23 cellular contexts compared by ENCODE assay signal in genomic region chr2:237485304-237485703, GRCh38. TPM values are rescaled to one million over a fixed set of nuclear protein-coding genes. Genes with fewer than 3 reads are reported as not detected.
DNase-seq lines count a peak whose midpoint lies in the region; ATAC-seq and TF ChIP-seq lines count a peak whose summit lies in the region.
"Had no signal": no experiment of that assay in that cellular context is flagged by ENCODE, and none has a peak within 500 bp of the region (broad histone marks: within the 10 kb centered on the region; RNA-seq: fewer than 3 reads in every experiment).

No MANE protein-coding gene starts in this region.

- intact Hi-C loops in Panc1 (cut with micrococcal nuclease; ENCODE audit: unreplicated experiment): no loop called here
- intact Hi-C loops in stomach (cut with DNase I; ENCODE audit: low total_unique reads): no loop called here
- intact Hi-C loops in posterior cingulate gyrus (cut with DNase I): no loop called here

- H3K4me3 ChIP-seq in Panc1 (ENCODE audit: low read depth in 2 of 2, low read length in 2 of 2) (peak overlapping the region in 1 of 2 experiments; percentile 9; a peak in 1 of 4 replicates), fibroblast of villous mesenchyme (ENCODE audit: low read depth, low read length) (no peak overlapping the region), stomach (no peak overlapping the region)
- H3K4me3 ChIP-seq: GM12878, mucosa of descending colon had no signal

- TF ChIP-seq CTCF in Panc1 (IDR thresholded peaks at IDR 0.05): no peak
- TF ChIP-seq CTCF in fibroblast of villous mesenchyme (IDR thresholded peaks at IDR 0.05; ENCODE audit: insufficient read depth, low read depth, low read length): no peak
- TF ChIP-seq CTCF in stomach (IDR thresholded peaks at IDR 0.05): no peak

- BruUV-seq in Panc1 (replicated peaks; lab: Mats Ljungman, UMichigan): no TSS peak

- POLR2A ChIA-PET in Panc1 (lab: Charles Lee): no interaction called here

- H3K27ac ChIP-seq in Panc1 (ENCODE audit: low read length) (peak overlapping the region; percentile 23; the same call in 1 of the 2 replicates), stomach (peak overlapping the region in 3 of 5 donors; percentile 36 to 95 (median 94))
- H3K27ac ChIP-seq: epithelial cell of prostate, foreskin keratinocyte, psoas muscle had no signal

- H3K27me3 ChIP-seq in Panc1 (ENCODE audit: control insufficient read depth, insufficient read depth, low read length) (no peaks in the 10 kb centered on the region), stomach (peaks cover 0 to 56% (median 18%) of the 10 kb centered on the region in 3 donors)

- TF ChIP-seq EP300 in stomach (IDR thresholded peaks at IDR 0.05): no peak

- CTCF ChIA-PET in Panc1 (lab: Charles Lee): no interaction called here

- in situ Hi-C loops in Panc1 (cut with HindIII; ENCODE audit: low pct_unique_long_range_greater_than_20kb, low sequenced_read_pairs): no loop called here

- H3K4me1 ChIP-seq in Panc1 (ENCODE audit: control insufficient read depth, insufficient read depth, low read length) (peaks cover 25% of the 10 kb centered on the region), stomach (peaks cover 21 to 60% (median 55%) of the 10 kb centered on the region in 4 donors)

- 81 to 86% (median 84%) methylated on average over 1 of the region's 1 CpG for WGBS in stomach, 5 donors

- peak; percentile 17 for DNase-seq in HT-29 (ENCODE audit: low spot score)
- DNase-seq in Panc1 (ENCODE audit: low read depth, low spot score): no peak
- DNase-seq in fibroblast of villous mesenchyme (ENCODE audit: low read depth): peak; percentile 26
- DNase-seq in stomach: no peak
- no peak for DNase-seq in activated CD4-positive, CD25-positive, alpha-beta regulatory T cell (lab: John Stamatoyannopoulos, UW)
- DNase-seq in posterior cingulate gyrus: no peak
- no peak for DNase-seq in inferior parietal cortex (ENCODE audit: extremely low spot score)
- DNase-seq: activated naive CD4-positive, alpha-beta T cell treated with Interleukin-2 at 50 U/mL for 16 hours; activated T-cell treated with anti-CD3 and anti-CD28 coated beads, Interleukin-2, amount 50 U/mL, for 4 hours; AML-193; amniotic stem cell; DMS79 treated with DMSO at 0.1 percent for 48 hours; foreskin keratinocyte; mucosa of descending colon; NCI-H1417 treated with DMSO at 0.1 percent for 48 hours; NCI-H524 treated with DMSO at 0.1 percent for 48 hours; psoas muscle; stimulated activated CD4-positive, alpha-beta T cell treated with anti-CD3 and anti-CD28 coated beads, Interleukin-4, amount 100 ng/mL, for 24 hours; stimulated activated naive CD4-positive, alpha-beta T cell treated with Interleukin-2 at 50 U/mL for 16 hours had no signal

- ATAC-seq in Panc1: no peak
- ATAC-seq: activated T-cell treated with anti-CD3 and anti-CD28 coated beads, Interleukin-2, amount 50 U/mL, for 4 hours; foreskin keratinocyte; GM12878; mucosa of descending colon; psoas muscle; Right ventricle myocardium inferior had no signal

- no peak for TF ChIP-seq POLR2A in stomach (IDR thresholded peaks at IDR 0.05)

- no peaks in the 10 kb centered on the region for H3K9me3 ChIP-seq in Panc1 (ENCODE audit: control insufficient read depth, insufficient read depth, low read depth, low read length)
- no peaks in the 10 kb centered on the region for H3K9me3 ChIP-seq in stomach
- H3K9me3 ChIP-seq: mucosa of descending colon, psoas muscle had no signal

- H3K36me3 ChIP-seq in Panc1 (ENCODE audit: control insufficient read depth, insufficient read depth, low read length): no peaks in the 10 kb centered on the region; the same call in 1 of the 2 replicates
- H3K36me3 ChIP-seq in stomach: no peaks in the 10 kb centered on the region

RNA-seq across cellular contexts. Expression of gene MLPH, which starts 1.7 kb away (rescaled TPM):
- total RNA-seq in HT-29 (2014; rRNA removed; shearing (Covaris generic)): 66.1 and 67.8 TPM in 2 replicates
- total RNA-seq in Panc1 (2021; ENCODE audit: unreplicated experiment): 60.2 TPM
- polyA plus RNA-seq in Panc1 (2012; ENCODE audit: insufficient read length): 42.9 TPM
- 29.3 and 40.6 TPM in 2 replicates for total RNA-seq in fibroblast of villous mesenchyme
- total RNA-seq in stomach: 100 to 1,000 TPM; 182 to 657 (median 436) TPM
- polyA plus RNA-seq in stomach: 100 to 1,000 TPM in 1 of 3 donors, 10 to 100 TPM in 2; 61.3 to 308 (median 72.6) TPM
- total RNA-seq: neural crest cell had no signal

Comparison
In these comparisons a context has a peak if more than half of its experiments do, and no peak if none do; other contexts are left out.
1. DNase-seq: peak in HT-29 (single experiment) and fibroblast of villous mesenchyme (single experiment); none in Panc1 (single experiment), stomach (single experiment), activated CD4-positive, CD25-positive, alpha-beta regulatory T cell (0 of 4), posterior cingulate gyrus (0 of 10) and inferior parietal cortex (single experiment).